ENCODE assay signal across 2 cellular contexts in the genomic region with DNA sequence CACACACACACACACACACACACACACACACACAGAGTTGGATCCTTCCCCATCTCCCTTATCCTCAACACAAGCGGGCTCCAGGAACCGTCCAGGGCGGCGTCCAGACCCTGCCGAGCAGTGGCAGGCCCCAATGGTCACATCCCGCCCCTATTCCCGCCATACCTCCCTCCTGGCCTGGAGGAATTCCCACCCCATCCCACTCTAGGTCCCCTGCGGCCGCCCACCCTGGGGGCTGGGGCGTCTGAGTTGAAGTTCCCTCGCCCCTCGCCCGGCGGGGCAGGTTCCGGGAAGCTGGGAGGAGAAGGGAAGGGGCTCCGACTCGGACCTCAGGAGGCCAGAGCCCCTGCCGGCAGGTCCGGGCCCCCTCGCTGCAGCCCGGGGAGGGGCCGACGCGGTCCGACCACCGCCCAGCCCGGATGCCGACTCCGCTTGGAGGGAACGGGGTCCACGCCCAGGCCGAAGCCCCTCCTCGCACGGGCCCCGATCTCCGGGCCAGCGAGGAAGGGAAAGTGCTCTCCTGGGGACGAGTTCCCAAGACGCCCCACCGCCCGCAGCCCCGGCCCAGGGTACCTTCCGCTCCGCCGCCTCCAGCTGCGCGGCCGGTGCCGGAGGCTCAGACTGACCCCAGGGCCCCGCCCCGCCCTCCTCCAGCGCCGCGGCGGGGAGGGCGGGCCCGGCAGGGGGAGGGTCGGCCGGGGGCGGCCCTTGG.
A peak's percentile ranks its signal among the peaks of the same experiment; 100 is the strongest.
TF ChIP-seq lines count a peak whose summit lies in the region.

A gene (minus strand): TSS at position 623 of the 712 bp plus-strand sequence. CDS start 3,328 bp downstream, outside the sequence.

TF ChIP-seq in PFSK-1, 5 proteins besides CTCF, POLR2A, EP300 and RAD21 (continued from another document):
- TF ChIP-seq, protein P1, sequence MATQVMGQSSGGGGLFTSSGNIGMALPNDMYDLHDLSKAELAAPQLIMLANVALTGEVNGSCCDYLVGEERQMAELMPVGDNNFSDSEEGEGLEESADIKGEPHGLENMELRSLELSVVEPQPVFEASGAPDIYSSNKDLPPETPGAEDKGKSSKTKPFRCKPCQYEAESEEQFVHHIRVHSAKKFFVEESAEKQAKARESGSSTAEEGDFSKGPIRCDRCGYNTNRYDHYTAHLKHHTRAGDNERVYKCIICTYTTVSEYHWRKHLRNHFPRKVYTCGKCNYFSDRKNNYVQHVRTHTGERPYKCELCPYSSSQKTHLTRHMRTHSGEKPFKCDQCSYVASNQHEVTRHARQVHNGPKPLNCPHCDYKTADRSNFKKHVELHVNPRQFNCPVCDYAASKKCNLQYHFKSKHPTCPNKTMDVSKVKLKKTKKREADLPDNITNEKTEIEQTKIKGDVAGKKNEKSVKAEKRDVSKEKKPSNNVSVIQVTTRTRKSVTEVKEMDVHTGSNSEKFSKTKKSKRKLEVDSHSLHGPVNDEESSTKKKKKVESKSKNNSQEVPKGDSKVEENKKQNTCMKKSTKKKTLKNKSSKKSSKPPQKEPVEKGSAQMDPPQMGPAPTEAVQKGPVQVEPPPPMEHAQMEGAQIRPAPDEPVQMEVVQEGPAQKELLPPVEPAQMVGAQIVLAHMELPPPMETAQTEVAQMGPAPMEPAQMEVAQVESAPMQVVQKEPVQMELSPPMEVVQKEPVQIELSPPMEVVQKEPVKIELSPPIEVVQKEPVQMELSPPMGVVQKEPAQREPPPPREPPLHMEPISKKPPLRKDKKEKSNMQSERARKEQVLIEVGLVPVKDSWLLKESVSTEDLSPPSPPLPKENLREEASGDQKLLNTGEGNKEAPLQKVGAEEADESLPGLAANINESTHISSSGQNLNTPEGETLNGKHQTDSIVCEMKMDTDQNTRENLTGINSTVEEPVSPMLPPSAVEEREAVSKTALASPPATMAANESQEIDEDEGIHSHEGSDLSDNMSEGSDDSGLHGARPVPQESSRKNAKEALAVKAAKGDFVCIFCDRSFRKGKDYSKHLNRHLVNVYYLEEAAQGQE (IDR thresholded peaks at IDR 0.05; ENCODE audit: insufficient read depth in 1 of 2, low read depth in 2 of 2, low read length in 2 of 2) = peak in 1 of 2 experiments; percentile 17; a peak in 1 of 4 replicates
- peak; percentile 68 for TF ChIP-seq POLR2AphosphoS5 (IDR thresholded peaks at IDR 0.05; ENCODE audit: low read depth, low read length)
- TF ChIP-seq FOXP2 (optimal IDR thresholded peaks at IDR 0.05; ENCODE audit: borderline replicate concordance, extremely low read depth, extremely low read length, insufficient read depth) = no peak
- TF ChIP-seq SIN3A (IDR thresholded peaks at IDR 0.05; ENCODE audit: borderline replicate concordance, insufficient read depth, low read length) = peak; percentile 77; the same call in 1 of the 2 replicates
TF ChIP-seq in PFSK-1: peak in this region for 4.

TF ChIP-seq in K562, 482 proteins besides CTCF, POLR2A, EP300 and RAD21 (continued from another document and continues in another):
- TF ChIP-seq GABPB1 (CRISPR knock-in tag; IDR thresholded peaks at IDR 0.05) (peak; percentile 23), RBFOX2 (IDR thresholded peaks at IDR 0.05; ENCODE audit: low read depth, low read length) (peak; percentile 86), ETV1 (tag; conservative IDR thresholded peaks at IDR 0.05; ENCODE audit: low read depth) (0 out of 2 replicates have a peak, but pooled peaks have one; percentile 5), ARHGAP35 (IDR thresholded peaks at IDR 0.05; ENCODE audit: partially characterized antibody) (peak; percentile 8), MBD2 (IDR thresholded peaks at IDR 0.05; ENCODE audit: borderline replicate concordance, low read depth) (no peak), CHD2 (IDR thresholded peaks at IDR 0.05; ENCODE audit: low read depth, low read length) (no peak), LARP7 (IDR thresholded peaks at IDR 0.05) (0 out of 2 replicates have a peak, but pooled peaks have one; percentile 41), E2F3 (CRISPR knock-in tag; IDR thresholded peaks at IDR 0.05) (0 out of 2 replicates have a peak, but pooled peaks have one; percentile 26), ZBTB7A (IDR thresholded peaks at IDR 0.05; ENCODE audit: borderline replicate concordance, control insufficient read depth, low read depth, low read length) (peak; percentile 95), DMBX1 (CRISPR knock-in tag; IDR thresholded peaks at IDR 0.05; ENCODE audit: borderline replicate concordance) (no peak), MAFF (IDR thresholded peaks at IDR 0.05; ENCODE audit: low read length) (no peak), ZC3H8 (IDR thresholded peaks at IDR 0.05) (no peak), CBX3 (IDR thresholded peaks at IDR 0.05; ENCODE audit: borderline replicate concordance in 1 of 2, low read length in 2 of 2) (no peak), TGIF2 (CRISPR knock-in tag; IDR thresholded peaks at IDR 0.05) (no peak), BRD4 (IDR thresholded peaks at IDR 0.05) (no peak), CBX1 (IDR thresholded peaks at IDR 0.05; ENCODE audit: low read depth) (peak; percentile 69; the same call in 1 of the 2 replicates), SNRNP70 (optimal IDR thresholded peaks at IDR 0.05; ENCODE audit: low read depth, low read length) (no peak), NFIC (IDR thresholded peaks at IDR 0.05) (0 out of 2 replicates have a peak, but pooled peaks have one; percentile 8), SNIP1 (IDR thresholded peaks at IDR 0.05; ENCODE audit: low read depth) (no peak), CC2D1A (IDR thresholded peaks at IDR 0.05) (0 out of 2 replicates have a peak, but pooled peaks have one; percentile 19), CREM (IDR thresholded peaks at IDR 0.05; ENCODE audit: low read depth) (peak; percentile 5; the same call in 1 of the 2 replicates), NR3C1 (CRISPR knock-in tag; IDR thresholded peaks at IDR 0.05) (peak; percentile 61; the same call in 1 of the 2 replicates), KDM1A (IDR thresholded peaks at IDR 0.05) (no peak), FOXA1 (IDR thresholded peaks at IDR 0.05; ENCODE audit: borderline replicate concordance) (no peak), NFE2 (IDR thresholded peaks at IDR 0.05; ENCODE audit: low read depth) (no peak), TCFL5 (CRISPR knock-in tag; conservative IDR thresholded peaks at IDR 0.05) (no peak), TRIM28 (IDR thresholded peaks at IDR 0.05) (no peak), ZNF696 (CRISPR knock-in tag; conservative IDR thresholded peaks at IDR 0.05) (no peak)
- TF ChIP-seq, protein P2, sequence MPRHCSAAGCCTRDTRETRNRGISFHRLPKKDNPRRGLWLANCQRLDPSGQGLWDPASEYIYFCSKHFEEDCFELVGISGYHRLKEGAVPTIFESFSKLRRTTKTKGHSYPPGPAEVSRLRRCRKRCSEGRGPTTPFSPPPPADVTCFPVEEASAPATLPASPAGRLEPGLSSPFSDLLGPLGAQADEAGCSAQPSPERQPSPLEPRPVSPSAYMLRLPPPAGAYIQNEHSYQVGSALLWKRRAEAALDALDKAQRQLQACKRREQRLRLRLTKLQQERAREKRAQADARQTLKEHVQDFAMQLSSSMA (CRISPR knock-in tag; IDR thresholded peaks at IDR 0.05) = 0 out of 2 replicates have a peak, but pooled peaks have one; percentile 35
- TF ChIP-seq, protein P3, sequence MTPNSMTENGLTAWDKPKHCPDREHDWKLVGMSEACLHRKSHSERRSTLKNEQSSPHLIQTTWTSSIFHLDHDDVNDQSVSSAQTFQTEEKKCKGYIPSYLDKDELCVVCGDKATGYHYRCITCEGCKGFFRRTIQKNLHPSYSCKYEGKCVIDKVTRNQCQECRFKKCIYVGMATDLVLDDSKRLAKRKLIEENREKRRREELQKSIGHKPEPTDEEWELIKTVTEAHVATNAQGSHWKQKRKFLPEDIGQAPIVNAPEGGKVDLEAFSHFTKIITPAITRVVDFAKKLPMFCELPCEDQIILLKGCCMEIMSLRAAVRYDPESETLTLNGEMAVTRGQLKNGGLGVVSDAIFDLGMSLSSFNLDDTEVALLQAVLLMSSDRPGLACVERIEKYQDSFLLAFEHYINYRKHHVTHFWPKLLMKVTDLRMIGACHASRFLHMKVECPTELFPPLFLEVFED (CRISPR knock-in tag; conservative IDR thresholded peaks at IDR 0.05) = peak; percentile 89
- TF ChIP-seq, protein P4, sequence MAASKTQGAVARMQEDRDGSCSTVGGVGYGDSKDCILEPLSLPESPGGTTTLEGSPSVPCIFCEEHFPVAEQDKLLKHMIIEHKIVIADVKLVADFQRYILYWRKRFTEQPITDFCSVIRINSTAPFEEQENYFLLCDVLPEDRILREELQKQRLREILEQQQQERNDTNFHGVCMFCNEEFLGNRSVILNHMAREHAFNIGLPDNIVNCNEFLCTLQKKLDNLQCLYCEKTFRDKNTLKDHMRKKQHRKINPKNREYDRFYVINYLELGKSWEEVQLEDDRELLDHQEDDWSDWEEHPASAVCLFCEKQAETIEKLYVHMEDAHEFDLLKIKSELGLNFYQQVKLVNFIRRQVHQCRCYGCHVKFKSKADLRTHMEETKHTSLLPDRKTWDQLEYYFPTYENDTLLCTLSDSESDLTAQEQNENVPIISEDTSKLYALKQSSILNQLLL (CRISPR knock-in tag; IDR thresholded peaks at IDR 0.05; ENCODE audit: borderline replicate concordance) = no peak
- TF ChIP-seq, protein P5, sequence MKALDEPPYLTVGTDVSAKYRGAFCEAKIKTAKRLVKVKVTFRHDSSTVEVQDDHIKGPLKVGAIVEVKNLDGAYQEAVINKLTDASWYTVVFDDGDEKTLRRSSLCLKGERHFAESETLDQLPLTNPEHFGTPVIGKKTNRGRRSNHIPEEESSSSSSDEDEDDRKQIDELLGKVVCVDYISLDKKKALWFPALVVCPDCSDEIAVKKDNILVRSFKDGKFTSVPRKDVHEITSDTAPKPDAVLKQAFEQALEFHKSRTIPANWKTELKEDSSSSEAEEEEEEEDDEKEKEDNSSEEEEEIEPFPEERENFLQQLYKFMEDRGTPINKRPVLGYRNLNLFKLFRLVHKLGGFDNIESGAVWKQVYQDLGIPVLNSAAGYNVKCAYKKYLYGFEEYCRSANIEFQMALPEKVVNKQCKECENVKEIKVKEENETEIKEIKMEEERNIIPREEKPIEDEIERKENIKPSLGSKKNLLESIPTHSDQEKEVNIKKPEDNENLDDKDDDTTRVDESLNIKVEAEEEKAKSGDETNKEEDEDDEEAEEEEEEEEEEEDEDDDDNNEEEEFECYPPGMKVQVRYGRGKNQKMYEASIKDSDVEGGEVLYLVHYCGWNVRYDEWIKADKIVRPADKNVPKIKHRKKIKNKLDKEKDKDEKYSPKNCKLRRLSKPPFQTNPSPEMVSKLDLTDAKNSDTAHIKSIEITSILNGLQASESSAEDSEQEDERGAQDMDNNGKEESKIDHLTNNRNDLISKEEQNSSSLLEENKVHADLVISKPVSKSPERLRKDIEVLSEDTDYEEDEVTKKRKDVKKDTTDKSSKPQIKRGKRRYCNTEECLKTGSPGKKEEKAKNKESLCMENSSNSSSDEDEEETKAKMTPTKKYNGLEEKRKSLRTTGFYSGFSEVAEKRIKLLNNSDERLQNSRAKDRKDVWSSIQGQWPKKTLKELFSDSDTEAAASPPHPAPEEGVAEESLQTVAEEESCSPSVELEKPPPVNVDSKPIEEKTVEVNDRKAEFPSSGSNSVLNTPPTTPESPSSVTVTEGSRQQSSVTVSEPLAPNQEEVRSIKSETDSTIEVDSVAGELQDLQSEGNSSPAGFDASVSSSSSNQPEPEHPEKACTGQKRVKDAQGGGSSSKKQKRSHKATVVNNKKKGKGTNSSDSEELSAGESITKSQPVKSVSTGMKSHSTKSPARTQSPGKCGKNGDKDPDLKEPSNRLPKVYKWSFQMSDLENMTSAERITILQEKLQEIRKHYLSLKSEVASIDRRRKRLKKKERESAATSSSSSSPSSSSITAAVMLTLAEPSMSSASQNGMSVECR (CRISPR knock-in tag; IDR thresholded peaks at IDR 0.05) = peak; percentile 91
- TF ChIP-seq, protein P6, sequence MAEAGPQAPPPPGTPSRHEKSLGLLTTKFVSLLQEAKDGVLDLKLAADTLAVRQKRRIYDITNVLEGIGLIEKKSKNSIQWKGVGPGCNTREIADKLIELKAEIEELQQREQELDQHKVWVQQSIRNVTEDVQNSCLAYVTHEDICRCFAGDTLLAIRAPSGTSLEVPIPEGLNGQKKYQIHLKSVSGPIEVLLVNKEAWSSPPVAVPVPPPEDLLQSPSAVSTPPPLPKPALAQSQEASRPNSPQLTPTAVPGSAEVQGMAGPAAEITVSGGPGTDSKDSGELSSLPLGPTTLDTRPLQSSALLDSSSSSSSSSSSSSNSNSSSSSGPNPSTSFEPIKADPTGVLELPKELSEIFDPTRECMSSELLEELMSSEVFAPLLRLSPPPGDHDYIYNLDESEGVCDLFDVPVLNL (CRISPR knock-in tag; IDR thresholded peaks at IDR 0.05; ENCODE audit: low read depth) = 0 out of 2 replicates have a peak, but pooled peaks have one; percentile 30
- TF ChIP-seq, protein P7, sequence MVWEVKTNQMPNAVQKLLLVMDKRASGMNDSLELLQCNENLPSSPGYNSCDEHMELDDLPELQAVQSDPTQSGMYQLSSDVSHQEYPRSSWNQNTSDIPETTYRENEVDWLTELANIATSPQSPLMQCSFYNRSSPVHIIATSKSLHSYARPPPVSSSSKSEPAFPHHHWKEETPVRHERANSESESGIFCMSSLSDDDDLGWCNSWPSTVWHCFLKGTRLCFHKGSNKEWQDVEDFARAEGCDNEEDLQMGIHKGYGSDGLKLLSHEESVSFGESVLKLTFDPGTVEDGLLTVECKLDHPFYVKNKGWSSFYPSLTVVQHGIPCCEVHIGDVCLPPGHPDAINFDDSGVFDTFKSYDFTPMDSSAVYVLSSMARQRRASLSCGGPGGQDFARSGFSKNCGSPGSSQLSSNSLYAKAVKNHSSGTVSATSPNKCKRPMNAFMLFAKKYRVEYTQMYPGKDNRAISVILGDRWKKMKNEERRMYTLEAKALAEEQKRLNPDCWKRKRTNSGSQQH (CRISPR knock-in tag; IDR thresholded peaks at IDR 0.05) = peak; percentile 96
